ENCODE assay signal across 8 cellular contexts in the genomic region with DNA sequence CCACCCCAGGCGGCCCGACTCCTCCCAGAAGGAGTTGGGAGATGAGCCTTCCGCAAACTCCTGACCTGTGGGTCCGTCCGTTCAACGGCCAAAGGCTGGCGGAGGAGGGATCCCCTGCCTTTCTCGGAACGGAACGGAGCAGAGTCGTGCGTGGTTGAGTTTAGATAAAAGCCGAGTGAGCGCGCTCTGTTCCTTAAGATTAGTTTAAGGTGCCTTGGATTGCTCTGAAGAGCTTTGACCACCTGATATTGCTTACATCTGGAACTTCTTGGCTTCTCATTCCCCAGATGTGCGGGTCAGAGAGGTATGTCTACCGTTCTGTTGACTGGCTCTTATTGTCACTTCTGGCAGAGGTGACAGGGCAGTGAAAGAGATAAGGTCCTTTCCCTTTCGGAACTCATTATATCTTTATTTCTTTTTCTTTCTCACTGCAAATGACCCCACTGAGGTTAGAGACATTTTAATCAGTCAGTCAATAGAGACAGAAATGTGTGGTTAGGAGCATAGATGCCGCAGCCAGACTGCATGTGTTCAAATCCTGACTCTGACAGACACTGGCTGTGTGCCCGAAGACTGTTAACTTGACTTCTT. TPM values are rescaled to one million over a fixed set of nuclear protein-coding genes. Genes with fewer than 3 reads are reported as not detected.
DNase-seq lines count a peak whose midpoint lies in the region; ATAC-seq and TF ChIP-seq lines count a peak whose summit lies in the region.

TSS of gene TRIM6 (plus strand) at position 27 of the 591 bp plus-strand sequence. CDS start at position 288, 261 bp downstream.

- no peaks in the 10 kb centered on the region for H4K20me1 ChIP-seq in smooth muscle cell (ENCODE audit: low read depth)

- H3K9me3 ChIP-seq in HUES64 (ENCODE audit: insufficient read depth, low read depth, low read length): no peaks in the 10 kb centered on the region
- H3K9me3 ChIP-seq in body of pancreas: no peaks in the 10 kb centered on the region
- H3K9me3 ChIP-seq in smooth muscle cell (replicated peaks; ENCODE audit: low read depth): no peaks in the 10 kb centered on the region

- peak within 1 kb of the TSS; percentile 93 for H2AFZ ChIP-seq in smooth muscle cell (ENCODE audit: low read depth)

- H3K79me2 ChIP-seq in smooth muscle cell (ENCODE audit: low read depth): no peaks in the 10 kb centered on the region

- ATAC-seq in body of pancreas: peak; percentile 61
- ATAC-seq in HG03457 (IDR thresholded peaks at IDR 0.05; ENCODE audit: unreplicated experiment): no peak

- no peak for TF ChIP-seq CTCF in body of pancreas (IDR thresholded peaks at IDR 0.05)
- no peak for TF ChIP-seq CTCF in smooth muscle cell (IDR thresholded peaks at IDR 0.05; ENCODE audit: borderline replicate concordance, insufficient read depth, poor library complexity, severe bottlenecking)

- H3K27ac ChIP-seq in HUES64 (ENCODE audit: low read depth, low read length): peak within 1 kb of the TSS; percentile 82; the same call in 1 of the 2 replicates
- H3K27ac ChIP-seq in body of pancreas: peak within 1 kb of the TSS in 3 of 4 donors; percentile 33 to 63 (median 43)
- peak within 1 kb of the TSS; percentile 57 for H3K27ac ChIP-seq in smooth muscle cell (ENCODE audit: low read depth)

- 4% methylated on average over 19 of the region's 20 CpGs for WGBS in HUES64
- 5% methylated on average over 17 to 18 of the region's 20 CpGs for WGBS in body of pancreas, 2 donors
- WGBS in smooth muscle cell (ENCODE audit: low lambda C conversion rate): 4% methylated on average over 20 of the region's 20 CpGs

- peaks cover 14% of the 10 kb centered on the region for H3F3A ChIP-seq in smooth muscle cell (ENCODE audit: low read depth)

- peak within 1 kb of the TSS; percentile 90 for H3K4me2 ChIP-seq in smooth muscle cell

- H3K4me1 ChIP-seq in HUES64 (ENCODE audit: insufficient read depth, low read length) (peaks cover 30% of the 10 kb centered on the region), body of pancreas (peaks cover 37% of the 10 kb centered on the region), smooth muscle cell (ENCODE audit: low read depth) (no peaks in the 10 kb centered on the region)

- DNase-seq in AG20443 (ENCODE audit: low spot score) (peak; percentile 65), body of pancreas (peak; percentile 53 to 66 (median 59)), inferior parietal cortex (ENCODE audit: extremely low spot score) (peak; percentile 36), smooth muscle cell (lab: John Stamatoyannopoulos, UW; ENCODE audit: unreplicated experiment) (no peak)
- DNase-seq in stimulated activated CD4-positive, alpha-beta T cell treated with anti-CD3 and anti-CD28 coated beads, Interleukin-1b, Interleukin-23, amount 100 ng/mL, for 48 hours: no peak

- intact Hi-C loops in body of pancreas (cut with DNase I): no loop called here

- H3K9ac ChIP-seq in HUES64 (ENCODE audit: low read depth, low read length): peak within 1 kb of the TSS; percentile 59
- peak within 1 kb of the TSS; percentile 77 for H3K9ac ChIP-seq in smooth muscle cell (ENCODE audit: low read depth)

- H3K36me3 ChIP-seq in HUES64 (ENCODE audit: insufficient read depth, low read length): no peaks in the 10 kb centered on the region
- no peaks in the 10 kb centered on the region for H3K36me3 ChIP-seq in body of pancreas (replicated peaks in 1 of 2; ENCODE audit: insufficient read depth in 1 of 2, low read depth in 2 of 2)
- no peaks in the 10 kb centered on the region for H3K36me3 ChIP-seq in smooth muscle cell (ENCODE audit: low read depth)

- peak within 1 kb of the TSS; percentile 67 for H3K4me3 ChIP-seq in HUES64 (ENCODE audit: low read length)
- peak within 1 kb of the TSS; percentile 6 to 50 for H3K4me3 ChIP-seq in body of pancreas
- peak within 1 kb of the TSS; percentile 63 for H3K4me3 ChIP-seq in smooth muscle cell

- H3K27me3 ChIP-seq in HUES64 (ENCODE audit: insufficient read depth, low read length): no peaks in the 10 kb centered on the region
- H3K27me3 ChIP-seq in body of pancreas: no peaks in the 10 kb centered on the region
- no peaks in the 10 kb centered on the region for H3K27me3 ChIP-seq in smooth muscle cell (ENCODE audit: low read depth)

- TF ChIP-seq POLR2A in GM19099 (IDR thresholded peaks at IDR 0.05; ENCODE audit: extremely low read depth, insufficient read length, low read depth): peak; percentile 32
- TF ChIP-seq POLR2A in body of pancreas (IDR thresholded peaks at IDR 0.05): peak in 2 of 3 donors; percentile 28 to 40

RNA-seq across cellular contexts. Expression of gene TRIM6, which starts in this region (rescaled TPM):
- 14.3 TPM for polyA plus RNA-seq in HUES64 (2013, experiment 1 of 2)
- 15.0 TPM for polyA plus RNA-seq in HUES64 (2013, experiment 2 of 2)
- 1 to 10 TPM; 2.1 to 2.6 TPM for total RNA-seq in body of pancreas
- 5.6 and 10.0 TPM in 2 replicates for total RNA-seq in smooth muscle cell
- polyA plus RNA-seq in smooth muscle cell: 3.7 and 11.7 TPM in 2 replicates

Comparison
In these comparisons a context has a peak if more than half of its experiments do, and no peak if none do; other contexts are left out.
1. DNase-seq: peak in AG20443 (single experiment), body of pancreas (4 of 4) and inferior parietal cortex (single experiment); none in smooth muscle cell (single experiment) and stimulated activated CD4-positive, alpha-beta T cell treated with anti-CD3 and anti-CD28 coated beads, Interleukin-1b, Interleukin-23, amount 100 ng/mL, for 48 hours (single experiment).
2. Peak in every context shown above with its lines, with median percentiles within 50 percentile points of each other: H3K27ac ChIP-seq and H3K4me3 ChIP-seq.